In the genomic region with DNA sequence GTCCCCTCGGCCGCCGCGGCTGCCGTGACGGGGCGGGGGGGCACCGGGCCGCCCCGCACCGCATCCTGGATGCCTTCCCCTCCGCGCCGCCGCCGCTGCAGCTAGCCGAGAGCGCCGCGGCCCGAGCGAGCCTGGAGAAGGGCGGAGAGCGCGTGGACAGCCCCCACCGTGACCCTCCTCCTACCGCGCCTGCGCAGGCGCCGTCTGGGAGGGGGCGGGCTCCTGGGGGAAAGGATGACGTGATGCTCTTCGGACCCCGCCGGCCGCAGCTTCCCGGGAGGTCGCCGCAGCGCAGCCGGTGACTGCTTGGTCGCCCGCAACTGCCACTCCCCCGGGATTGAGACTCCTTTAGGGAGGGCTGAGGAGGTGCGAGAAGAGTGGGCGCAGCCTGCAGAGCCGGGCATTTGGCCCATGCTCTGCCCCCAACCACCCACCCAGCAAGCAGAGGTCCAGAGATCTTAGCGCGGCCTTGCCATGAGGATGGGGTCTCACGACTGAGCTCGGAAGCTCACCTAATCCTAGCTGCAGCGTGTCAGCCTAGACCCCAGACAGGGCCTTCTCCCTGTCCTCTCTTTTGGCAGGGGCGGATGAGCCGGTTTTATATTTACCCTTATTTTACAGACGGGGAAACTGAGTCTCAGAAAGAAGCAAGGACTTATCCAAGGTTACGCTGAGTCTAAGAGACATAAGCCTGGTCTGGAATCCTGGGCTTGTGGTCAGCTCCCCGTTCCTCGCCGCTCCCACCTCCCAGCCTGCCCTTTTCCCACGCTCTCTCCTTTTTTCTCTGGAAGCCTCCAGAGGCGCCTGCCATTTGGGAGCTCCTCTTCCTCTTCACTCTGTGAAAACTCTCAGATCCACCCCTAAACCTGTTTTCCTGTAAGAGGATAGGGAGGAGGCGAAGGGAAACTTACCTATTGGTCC, we compare ENCODE assay signal across 1 cellular context.
TF ChIP-seq lines count a peak whose summit lies in the region.

Gene DENND5A, minus strand, starts transcription at position 140 of the 921 bp plus-strand sequence. CDS start 281 bp downstream, outside the sequence.

TF ChIP-seq in HEK293, 187 proteins besides CTCF, POLR2A, EP300 and RAD21 (continued from another document and continues in another):
- TF ChIP-seq ZNF707 (tag by site-specific recombination; IDR thresholded peaks at IDR 0.05) (no peak), GLI4 (tag by site-specific recombination; IDR thresholded peaks at IDR 0.05) (no peak), ZNF626 (tag by site-specific recombination; IDR thresholded peaks at IDR 0.05) (no peak), ZNF747 (tag by site-specific recombination; IDR thresholded peaks at IDR 0.05) (no peak), ZNF558 (tag by site-specific recombination; IDR thresholded peaks at IDR 0.05) (no peak), ZSCAN16 (tag by site-specific recombination; IDR thresholded peaks at IDR 0.05) (no peak), ZNF473 (tag by site-specific recombination; IDR thresholded peaks at IDR 0.05) (no peak), ZNF266 (tag by site-specific recombination; IDR thresholded peaks at IDR 0.05; ENCODE audit: low read depth) (no peak), OVOL3 (tag by site-specific recombination; IDR thresholded peaks at IDR 0.05) (no peak), ZNF664 (tag by site-specific recombination; IDR thresholded peaks at IDR 0.05) (no peak), ZBTB17 (tag by site-specific recombination; IDR thresholded peaks at IDR 0.05) (no peak), ZNF548 (tag by site-specific recombination; IDR thresholded peaks at IDR 0.05) (no peak), ZNF19 (tag by site-specific recombination; IDR thresholded peaks at IDR 0.05; ENCODE audit: low read depth) (no peak), ZNF544 (tag by site-specific recombination; IDR thresholded peaks at IDR 0.05) (no peak), ZNF416 (tag by site-specific recombination; IDR thresholded peaks at IDR 0.05) (no peak), KLF16 (tag by site-specific recombination; IDR thresholded peaks at IDR 0.05) (peak; percentile 66), ZNF529 (tag by site-specific recombination; IDR thresholded peaks at IDR 0.05; ENCODE audit: insufficient replicate concordance) (no peak), ZNF184 (tag by site-specific recombination; IDR thresholded peaks at IDR 0.05) (no peak), ZNF660 (tag by site-specific recombination; IDR thresholded peaks at IDR 0.05) (no peak), GLIS1 (tag by site-specific recombination; IDR thresholded peaks at IDR 0.05) (peak; percentile 98), ZNF501 (tag by site-specific recombination; IDR thresholded peaks at IDR 0.05) (no peak), ZNF48 (tag by site-specific recombination; IDR thresholded peaks at IDR 0.05) (no peak), ZNF677 (tag by site-specific recombination; IDR thresholded peaks at IDR 0.05) (no peak), KLF10 (tag by site-specific recombination; IDR thresholded peaks at IDR 0.05) (0 out of 2 replicates have a peak, but pooled peaks have one; percentile 20), ZBTB7A (tag by site-specific recombination; IDR thresholded peaks at IDR 0.05; ENCODE audit: low read depth) (no peak), ZSCAN23 (tag by site-specific recombination; IDR thresholded peaks at IDR 0.05) (no peak), PRDM1 (tag by site-specific recombination; IDR thresholded peaks at IDR 0.05) (no peak), BCL11B (tag by site-specific recombination; IDR thresholded peaks at IDR 0.05; ENCODE audit: low read depth) (peak; percentile 50; the same call in 1 of the 2 replicates), ZNF239 (tag by site-specific recombination; IDR thresholded peaks at IDR 0.05) (no peak), ZNF514 (tag by site-specific recombination; IDR thresholded peaks at IDR 0.05) (no peak), PRDM4 (tag by site-specific recombination; IDR thresholded peaks at IDR 0.05) (no peak; the same call in 1 of the 2 replicates), ZNF354C (tag by site-specific recombination; IDR thresholded peaks at IDR 0.05; ENCODE audit: borderline replicate concordance, low read depth) (no peak), TCF7L2 (IDR thresholded peaks at IDR 0.05; ENCODE audit: borderline replicate concordance, low read depth, low read length) (no peak), ZNF121 (tag by site-specific recombination; IDR thresholded peaks at IDR 0.05) (no peak), ZNF174 (tag by site-specific recombination; IDR thresholded peaks at IDR 0.05) (no peak), HOXC10 (CRISPR knock-in tag; IDR thresholded peaks at IDR 0.05) (no peak), ZNF404 (tag by site-specific recombination; IDR thresholded peaks at IDR 0.05) (no peak), GLI2 (tag by site-specific recombination; IDR thresholded peaks at IDR 0.05; ENCODE audit: borderline replicate concordance, low read depth) (no peak), SETDB1 (IDR thresholded peaks at IDR 0.05; ENCODE audit: insufficient read length, low read length) (no peak), ZNF138 (tag by site-specific recombination; IDR thresholded peaks at IDR 0.05; ENCODE audit: borderline replicate concordance) (no peak), SCRT1 (tag by site-specific recombination; IDR thresholded peaks at IDR 0.05; ENCODE audit: borderline replicate concordance) (no peak), ZEB2 (tag by site-specific recombination; IDR thresholded peaks at IDR 0.05) (peak; percentile 77), IKZF3 (tag by site-specific recombination; IDR thresholded peaks at IDR 0.05) (peak; percentile 42; the same call in 1 of the 2 replicates), ZNF791 (tag by site-specific recombination; IDR thresholded peaks at IDR 0.05) (no peak), ZNF830 (tag by site-specific recombination; IDR thresholded peaks at IDR 0.05; ENCODE audit: low read depth) (no peak), ZSCAN30 (tag by site-specific recombination; IDR thresholded peaks at IDR 0.05) (no peak), ZNF785 (tag by site-specific recombination; IDR thresholded peaks at IDR 0.05) (no peak), ZNF555 (tag by site-specific recombination; conservative IDR thresholded peaks at IDR 0.05) (no peak), ZNF311 (tag by site-specific recombination; IDR thresholded peaks at IDR 0.05; ENCODE audit: borderline replicate concordance) (no peak), ZNF391 (tag by site-specific recombination; IDR thresholded peaks at IDR 0.05; ENCODE audit: borderline replicate concordance, low read depth) (no peak), ZNF16 (tag by site-specific recombination; IDR thresholded peaks at IDR 0.05; ENCODE audit: low read depth) (no peak), ZXDB (tag by site-specific recombination; IDR thresholded peaks at IDR 0.05) (no peak), MYNN (tag by site-specific recombination; IDR thresholded peaks at IDR 0.05; ENCODE audit: borderline replicate concordance) (no peak), ZNF585B (tag by site-specific recombination; IDR thresholded peaks at IDR 0.05) (no peak), ZNF37A (tag by site-specific recombination; IDR thresholded peaks at IDR 0.05) (no peak), KLF7 (tag by site-specific recombination; IDR thresholded peaks at IDR 0.05; ENCODE audit: borderline replicate concordance) (no peak), ZNF561 (tag by site-specific recombination; IDR thresholded peaks at IDR 0.05; ENCODE audit: borderline replicate concordance) (no peak), ZBTB21 (tag by site-specific recombination; IDR thresholded peaks at IDR 0.05) (0 out of 2 replicates have a peak, but pooled peaks have one; percentile 50), ZNF248 (tag by site-specific recombination; IDR thresholded peaks at IDR 0.05) (no peak), ZIC2 (tag by site-specific recombination; IDR thresholded peaks at IDR 0.05) (peak; percentile 85), ZNF701 (tag by site-specific recombination; IDR thresholded peaks at IDR 0.05) (no peak), ZNF768 (tag by site-specific recombination; IDR thresholded peaks at IDR 0.05) (no peak)
- TF ChIP-seq, protein P1, sequence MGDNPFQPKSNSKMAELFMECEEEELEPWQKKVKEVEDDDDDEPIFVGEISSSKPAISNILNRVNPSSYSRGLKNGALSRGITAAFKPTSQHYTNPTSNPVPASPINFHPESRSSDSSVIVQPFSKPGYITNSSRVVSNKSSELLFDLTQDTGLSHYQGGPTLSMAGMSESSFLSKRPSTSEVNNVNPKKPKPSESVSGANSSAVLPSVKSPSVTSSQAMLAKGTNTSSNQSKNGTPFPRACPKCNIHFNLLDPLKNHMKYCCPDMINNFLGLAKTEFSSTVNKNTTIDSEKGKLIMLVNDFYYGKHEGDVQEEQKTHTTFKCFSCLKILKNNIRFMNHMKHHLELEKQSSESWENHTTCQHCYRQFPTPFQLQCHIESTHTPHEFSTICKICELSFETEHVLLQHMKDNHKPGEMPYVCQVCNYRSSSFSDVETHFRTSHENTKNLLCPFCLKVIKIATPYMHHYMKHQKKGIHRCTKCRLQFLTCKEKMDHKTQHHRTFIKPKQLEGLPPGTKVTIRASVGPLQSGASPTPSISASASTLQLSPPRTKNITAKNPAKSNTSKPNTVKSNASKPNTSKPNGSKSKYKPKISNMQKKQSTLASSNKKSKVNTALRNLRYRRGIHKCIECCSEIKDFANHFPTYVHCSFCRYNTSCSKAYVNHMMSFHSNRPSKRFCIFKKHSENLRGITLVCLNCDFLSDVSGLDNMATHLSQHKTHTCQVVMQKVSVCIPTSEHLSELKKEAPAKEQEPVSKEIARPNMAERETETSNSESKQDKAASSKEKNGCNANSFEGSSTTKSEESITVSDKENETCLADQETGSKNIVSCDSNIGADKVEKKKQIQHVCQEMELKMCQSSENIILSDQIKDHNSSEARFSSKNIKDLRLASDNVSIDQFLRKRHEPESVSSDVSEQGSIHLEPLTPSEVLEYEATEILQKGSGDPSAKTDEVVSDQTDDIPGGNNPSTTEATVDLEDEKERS (tag by site-specific recombination; IDR thresholded peaks at IDR 0.05) = no peak
- TF ChIP-seq, protein P2, sequence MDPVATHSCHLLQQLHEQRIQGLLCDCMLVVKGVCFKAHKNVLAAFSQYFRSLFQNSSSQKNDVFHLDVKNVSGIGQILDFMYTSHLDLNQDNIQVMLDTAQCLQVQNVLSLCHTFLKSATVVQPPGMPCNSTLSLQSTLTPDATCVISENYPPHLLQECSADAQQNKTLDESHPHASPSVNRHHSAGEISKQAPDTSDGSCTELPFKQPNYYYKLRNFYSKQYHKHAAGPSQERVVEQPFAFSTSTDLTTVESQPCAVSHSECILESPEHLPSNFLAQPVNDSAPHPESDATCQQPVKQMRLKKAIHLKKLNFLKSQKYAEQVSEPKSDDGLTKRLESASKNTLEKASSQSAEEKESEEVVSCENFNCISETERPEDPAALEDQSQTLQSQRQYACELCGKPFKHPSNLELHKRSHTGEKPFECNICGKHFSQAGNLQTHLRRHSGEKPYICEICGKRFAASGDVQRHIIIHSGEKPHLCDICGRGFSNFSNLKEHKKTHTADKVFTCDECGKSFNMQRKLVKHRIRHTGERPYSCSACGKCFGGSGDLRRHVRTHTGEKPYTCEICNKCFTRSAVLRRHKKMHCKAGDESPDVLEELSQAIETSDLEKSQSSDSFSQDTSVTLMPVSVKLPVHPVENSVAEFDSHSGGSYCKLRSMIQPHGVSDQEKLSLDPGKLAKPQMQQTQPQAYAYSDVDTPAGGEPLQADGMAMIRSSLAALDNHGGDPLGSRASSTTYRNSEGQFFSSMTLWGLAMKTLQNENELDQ (tag by site-specific recombination; IDR thresholded peaks at IDR 0.05; ENCODE audit: low read depth) = no peak
- TF ChIP-seq, protein P3, sequence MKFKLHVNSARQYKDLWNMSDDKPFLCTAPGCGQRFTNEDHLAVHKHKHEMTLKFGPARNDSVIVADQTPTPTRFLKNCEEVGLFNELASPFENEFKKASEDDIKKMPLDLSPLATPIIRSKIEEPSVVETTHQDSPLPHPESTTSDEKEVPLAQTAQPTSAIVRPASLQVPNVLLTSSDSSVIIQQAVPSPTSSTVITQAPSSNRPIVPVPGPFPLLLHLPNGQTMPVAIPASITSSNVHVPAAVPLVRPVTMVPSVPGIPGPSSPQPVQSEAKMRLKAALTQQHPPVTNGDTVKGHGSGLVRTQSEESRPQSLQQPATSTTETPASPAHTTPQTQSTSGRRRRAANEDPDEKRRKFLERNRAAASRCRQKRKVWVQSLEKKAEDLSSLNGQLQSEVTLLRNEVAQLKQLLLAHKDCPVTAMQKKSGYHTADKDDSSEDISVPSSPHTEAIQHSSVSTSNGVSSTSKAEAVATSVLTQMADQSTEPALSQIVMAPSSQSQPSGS (tag by site-specific recombination; IDR thresholded peaks at IDR 0.05; ENCODE audit: low read depth) = peak; percentile 97
- TF ChIP-seq, protein P4, sequence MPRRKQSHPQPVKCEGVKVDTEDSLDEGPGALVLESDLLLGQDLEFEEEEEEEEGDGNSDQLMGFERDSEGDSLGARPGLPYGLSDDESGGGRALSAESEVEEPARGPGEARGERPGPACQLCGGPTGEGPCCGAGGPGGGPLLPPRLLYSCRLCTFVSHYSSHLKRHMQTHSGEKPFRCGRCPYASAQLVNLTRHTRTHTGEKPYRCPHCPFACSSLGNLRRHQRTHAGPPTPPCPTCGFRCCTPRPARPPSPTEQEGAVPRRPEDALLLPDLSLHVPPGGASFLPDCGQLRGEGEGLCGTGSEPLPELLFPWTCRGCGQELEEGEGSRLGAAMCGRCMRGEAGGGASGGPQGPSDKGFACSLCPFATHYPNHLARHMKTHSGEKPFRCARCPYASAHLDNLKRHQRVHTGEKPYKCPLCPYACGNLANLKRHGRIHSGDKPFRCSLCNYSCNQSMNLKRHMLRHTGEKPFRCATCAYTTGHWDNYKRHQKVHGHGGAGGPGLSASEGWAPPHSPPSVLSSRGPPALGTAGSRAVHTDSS (tag by site-specific recombination; IDR thresholded peaks at IDR 0.05) = no peak
